Comparison of ENCODE assay signal across 1 cellular context in the genomic region with DNA sequence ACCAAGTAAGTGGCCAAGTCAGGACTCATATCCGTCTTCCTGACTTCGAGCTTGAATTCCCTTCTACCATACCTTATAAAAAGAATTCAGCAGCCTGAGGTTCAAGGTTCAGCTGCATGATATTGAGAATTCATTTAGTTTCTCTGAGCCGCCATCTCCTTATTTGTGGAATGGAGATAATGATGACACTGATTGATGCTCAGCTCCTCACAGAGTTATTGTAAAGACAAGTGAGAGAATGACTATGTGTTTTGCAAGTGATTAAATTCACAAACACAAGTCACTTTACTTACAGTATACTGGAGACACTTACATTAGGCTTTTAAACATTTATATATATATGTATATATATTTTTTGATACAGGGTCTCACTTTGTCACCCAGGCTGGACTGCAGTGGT.
A peak's percentile ranks its signal among the peaks of the same experiment; 100 is the strongest.
TF ChIP-seq lines count a peak whose summit lies in the region.

No MANE protein-coding gene starts in this region.

TF ChIP-seq in K562, 482 proteins besides CTCF, POLR2A, EP300 and RAD21:
- TF ChIP-seq L3MBTL2 (IDR thresholded peaks at IDR 0.05), result no peak
- TF ChIP-seq BHLHE40 (IDR thresholded peaks at IDR 0.05; ENCODE audit: low read length), result no peak
- TF ChIP-seq, protein P1, sequence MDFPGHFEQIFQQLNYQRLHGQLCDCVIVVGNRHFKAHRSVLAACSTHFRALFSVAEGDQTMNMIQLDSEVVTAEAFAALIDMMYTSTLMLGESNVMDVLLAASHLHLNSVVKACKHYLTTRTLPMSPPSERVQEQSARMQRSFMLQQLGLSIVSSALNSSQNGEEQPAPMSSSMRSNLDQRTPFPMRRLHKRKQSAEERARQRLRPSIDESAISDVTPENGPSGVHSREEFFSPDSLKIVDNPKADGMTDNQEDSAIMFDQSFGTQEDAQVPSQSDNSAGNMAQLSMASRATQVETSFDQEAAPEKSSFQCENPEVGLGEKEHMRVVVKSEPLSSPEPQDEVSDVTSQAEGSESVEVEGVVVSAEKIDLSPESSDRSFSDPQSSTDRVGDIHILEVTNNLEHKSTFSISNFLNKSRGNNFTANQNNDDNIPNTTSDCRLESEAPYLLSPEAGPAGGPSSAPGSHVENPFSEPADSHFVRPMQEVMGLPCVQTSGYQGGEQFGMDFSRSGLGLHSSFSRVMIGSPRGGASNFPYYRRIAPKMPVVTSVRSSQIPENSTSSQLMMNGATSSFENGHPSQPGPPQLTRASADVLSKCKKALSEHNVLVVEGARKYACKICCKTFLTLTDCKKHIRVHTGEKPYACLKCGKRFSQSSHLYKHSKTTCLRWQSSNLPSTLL (IDR thresholded peaks at IDR 0.05), result no peak
- TF ChIP-seq, protein P2, sequence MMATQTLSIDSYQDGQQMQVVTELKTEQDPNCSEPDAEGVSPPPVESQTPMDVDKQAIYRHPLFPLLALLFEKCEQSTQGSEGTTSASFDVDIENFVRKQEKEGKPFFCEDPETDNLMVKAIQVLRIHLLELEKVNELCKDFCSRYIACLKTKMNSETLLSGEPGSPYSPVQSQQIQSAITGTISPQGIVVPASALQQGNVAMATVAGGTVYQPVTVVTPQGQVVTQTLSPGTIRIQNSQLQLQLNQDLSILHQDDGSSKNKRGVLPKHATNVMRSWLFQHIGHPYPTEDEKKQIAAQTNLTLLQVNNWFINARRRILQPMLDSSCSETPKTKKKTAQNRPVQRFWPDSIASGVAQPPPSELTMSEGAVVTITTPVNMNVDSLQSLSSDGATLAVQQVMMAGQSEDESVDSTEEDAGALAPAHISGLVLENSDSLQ (IDR thresholded peaks at IDR 0.05), result peak; percentile 46; the same call in 1 of the 2 replicates
- TF ChIP-seq, protein P3, sequence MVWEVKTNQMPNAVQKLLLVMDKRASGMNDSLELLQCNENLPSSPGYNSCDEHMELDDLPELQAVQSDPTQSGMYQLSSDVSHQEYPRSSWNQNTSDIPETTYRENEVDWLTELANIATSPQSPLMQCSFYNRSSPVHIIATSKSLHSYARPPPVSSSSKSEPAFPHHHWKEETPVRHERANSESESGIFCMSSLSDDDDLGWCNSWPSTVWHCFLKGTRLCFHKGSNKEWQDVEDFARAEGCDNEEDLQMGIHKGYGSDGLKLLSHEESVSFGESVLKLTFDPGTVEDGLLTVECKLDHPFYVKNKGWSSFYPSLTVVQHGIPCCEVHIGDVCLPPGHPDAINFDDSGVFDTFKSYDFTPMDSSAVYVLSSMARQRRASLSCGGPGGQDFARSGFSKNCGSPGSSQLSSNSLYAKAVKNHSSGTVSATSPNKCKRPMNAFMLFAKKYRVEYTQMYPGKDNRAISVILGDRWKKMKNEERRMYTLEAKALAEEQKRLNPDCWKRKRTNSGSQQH (CRISPR knock-in tag; IDR thresholded peaks at IDR 0.05), result no peak
- TF ChIP-seq, protein P4, sequence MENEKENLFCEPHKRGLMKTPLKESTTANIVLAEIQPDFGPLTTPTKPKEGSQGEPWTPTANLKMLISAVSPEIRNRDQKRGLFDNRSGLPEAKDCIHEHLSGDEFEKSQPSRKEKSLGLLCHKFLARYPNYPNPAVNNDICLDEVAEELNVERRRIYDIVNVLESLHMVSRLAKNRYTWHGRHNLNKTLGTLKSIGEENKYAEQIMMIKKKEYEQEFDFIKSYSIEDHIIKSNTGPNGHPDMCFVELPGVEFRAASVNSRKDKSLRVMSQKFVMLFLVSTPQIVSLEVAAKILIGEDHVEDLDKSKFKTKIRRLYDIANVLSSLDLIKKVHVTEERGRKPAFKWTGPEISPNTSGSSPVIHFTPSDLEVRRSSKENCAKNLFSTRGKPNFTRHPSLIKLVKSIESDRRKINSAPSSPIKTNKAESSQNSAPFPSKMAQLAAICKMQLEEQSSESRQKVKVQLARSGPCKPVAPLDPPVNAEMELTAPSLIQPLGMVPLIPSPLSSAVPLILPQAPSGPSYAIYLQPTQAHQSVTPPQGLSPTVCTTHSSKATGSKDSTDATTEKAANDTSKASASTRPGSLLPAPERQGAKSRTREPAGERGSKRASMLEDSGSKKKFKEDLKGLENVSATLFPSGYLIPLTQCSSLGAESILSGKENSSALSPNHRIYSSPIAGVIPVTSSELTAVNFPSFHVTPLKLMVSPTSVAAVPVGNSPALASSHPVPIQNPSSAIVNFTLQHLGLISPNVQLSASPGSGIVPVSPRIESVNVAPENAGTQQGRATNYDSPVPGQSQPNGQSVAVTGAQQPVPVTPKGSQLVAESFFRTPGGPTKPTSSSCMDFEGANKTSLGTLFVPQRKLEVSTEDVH (IDR thresholded peaks at IDR 0.05; ENCODE audit: low read depth, partially characterized antibody), result no peak
- 0 out of 2 replicates have a peak, but pooled peaks have one; percentile 9 for TF ChIP-seq C11orf30 (IDR thresholded peaks at IDR 0.05; ENCODE audit: low read depth)
- TF ChIP-seq NFXL1 (CRISPR knock-in tag; IDR thresholded peaks at IDR 0.05), result no peak
- peak; percentile 76 for TF ChIP-seq MEIS2 (IDR thresholded peaks at IDR 0.05; ENCODE audit: partially characterized antibody)
- TF ChIP-seq, protein P5, sequence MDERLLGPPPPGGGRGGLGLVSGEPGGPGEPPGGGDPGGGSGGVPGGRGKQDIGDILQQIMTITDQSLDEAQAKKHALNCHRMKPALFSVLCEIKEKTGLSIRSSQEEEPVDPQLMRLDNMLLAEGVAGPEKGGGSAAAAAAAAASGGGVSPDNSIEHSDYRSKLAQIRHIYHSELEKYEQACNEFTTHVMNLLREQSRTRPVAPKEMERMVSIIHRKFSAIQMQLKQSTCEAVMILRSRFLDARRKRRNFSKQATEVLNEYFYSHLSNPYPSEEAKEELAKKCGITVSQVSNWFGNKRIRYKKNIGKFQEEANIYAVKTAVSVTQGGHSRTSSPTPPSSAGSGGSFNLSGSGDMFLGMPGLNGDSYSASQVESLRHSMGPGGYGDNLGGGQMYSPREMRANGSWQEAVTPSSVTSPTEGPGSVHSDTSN (CRISPR knock-in tag; IDR thresholded peaks at IDR 0.05; ENCODE audit: low read depth), result no peak
- TF ChIP-seq, protein P5 (tag; conservative IDR thresholded peaks at IDR 0.05; ENCODE audit: low read depth), result peak; percentile 92
- TF ChIP-seq MAFG (tag; conservative IDR thresholded peaks at IDR 0.05), result peak; percentile 28; the same call in 1 of the 2 replicates
- no peak for TF ChIP-seq MTA2 (IDR thresholded peaks at IDR 0.05; ENCODE audit: low read depth)
- TF ChIP-seq ZBTB2 (IDR thresholded peaks at IDR 0.05), result no peak
- TF ChIP-seq NR0B1 (IDR thresholded peaks at IDR 0.05; ENCODE audit: partially characterized antibody), result no peak
